In the genomic region with DNA sequence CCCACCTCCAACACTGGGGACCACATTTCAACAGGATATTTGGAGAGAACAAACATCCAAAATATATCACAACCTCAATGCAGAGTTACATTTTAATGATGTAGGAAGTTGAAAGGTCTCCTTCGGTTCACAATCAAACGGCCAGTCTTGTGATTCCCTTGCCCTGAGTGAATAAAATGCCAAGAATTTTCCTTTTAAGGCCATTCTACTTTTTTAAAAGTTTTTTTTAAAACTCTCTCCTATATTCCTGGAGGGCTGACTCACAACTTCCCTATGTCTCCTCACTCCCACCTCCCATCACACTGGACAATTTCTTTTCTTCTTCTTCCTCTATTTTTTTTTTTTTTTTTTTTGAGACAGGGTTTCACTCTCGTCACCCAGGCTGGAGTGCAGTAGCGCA, we compare ENCODE assay signal across 18 cellular contexts.
"Had no signal": no experiment of that assay in that cellular context is flagged by ENCODE, and none has a peak within 500 bp of the region (broad histone marks: within the 10 kb centered on the region; RNA-seq: fewer than 3 reads in every experiment).

No MANE protein-coding gene starts in this region.

- H3K27ac Mint-ChIP-seq: natural killer cell treated with Interleukin-12 subunit alpha and Interleukin-12 subunit beta and Interleukin-15 and Interleukin-18, amount 100 ng/mL, for 72 hours; stimulated activated naive B cell treated with anti-CD40 and anti-IgM and Interleukin-4, amounts not matched to agents 10 μg/mL and 1 μg/mL and 100 μg/mL, for 72 hours; stimulated activated naive CD8-positive, alpha-beta T cell treated with anti-CD3 and anti-CD28 coated beads, Interleukin-15, amount 100 ng/mL, for 72 hours had no signal

- H3K36me3 Mint-ChIP-seq: natural killer cell treated with Interleukin-12 subunit alpha and Interleukin-12 subunit beta and Interleukin-15 and Interleukin-18, amount 100 ng/mL, for 72 hours; stimulated activated naive B cell treated with anti-CD40 and anti-IgM and Interleukin-4, amounts not matched to agents 10 μg/mL and 1 μg/mL and 100 μg/mL, for 72 hours had no signal

- DNase-seq: colonic mucosa; dermis blood vessel endothelial cell; esophagus squamous epithelium; foreskin keratinocyte; kidney; left cardiac atrium; left ventricle myocardium inferior; mesenchymal stem cell; midbrain; posterior cingulate gyrus; sigmoid colon; stimulated activated CD4-positive, alpha-beta T cell treated with anti-CD3 and anti-CD28 coated beads, Interleukin-2, amount 100 ng/mL, for 24 hours; stimulated activated CD4-positive, alpha-beta T cell treated with anti-CD3 and anti-CD28 coated beads, Interleukin-4, amount 100 ng/mL, for 4 hours; stimulated activated naive B cell treated with anti-CD40 and anti-IgM and Interleukin-4, amounts not matched to agents 10 μg/mL and 1 μg/mL and 100 μg/mL, for 72 hours; stimulated activated naive CD8-positive, alpha-beta T cell treated with anti-CD3 and anti-CD28 coated beads, Interleukin-15, amount 100 ng/mL, for 72 hours; substantia nigra; transverse colon had no signal

- H3K4me1 Mint-ChIP-seq: stimulated activated naive B cell treated with anti-CD40 and anti-IgM and Interleukin-4, amounts not matched to agents 10 μg/mL and 1 μg/mL and 100 μg/mL, for 72 hours; stimulated activated naive CD8-positive, alpha-beta T cell treated with anti-CD3 and anti-CD28 coated beads, Interleukin-15, amount 100 ng/mL, for 72 hours had no signal

- H3K27me3 Mint-ChIP-seq: natural killer cell treated with Interleukin-12 subunit alpha and Interleukin-12 subunit beta and Interleukin-15 and Interleukin-18, amount 100 ng/mL, for 72 hours; stimulated activated naive B cell treated with anti-CD40 and anti-IgM and Interleukin-4, amounts not matched to agents 10 μg/mL and 1 μg/mL and 100 μg/mL, for 72 hours; stimulated activated naive CD8-positive, alpha-beta T cell treated with anti-CD3 and anti-CD28 coated beads, Interleukin-15, amount 100 ng/mL, for 72 hours had no signal

- ATAC-seq: foreskin keratinocyte; left cardiac atrium; natural killer cell treated with Interleukin-12 subunit alpha and Interleukin-12 subunit beta and Interleukin-15 and Interleukin-18, amount 100 ng/mL, for 72 hours; stimulated activated naive B cell treated with anti-CD40 and anti-IgM and Interleukin-4, amounts not matched to agents 10 μg/mL and 1 μg/mL and 100 μg/mL, for 72 hours; stimulated activated naive CD8-positive, alpha-beta T cell treated with anti-CD3 and anti-CD28 coated beads, Interleukin-15, amount 100 ng/mL, for 72 hours had no signal

- H3K4me3 Mint-ChIP-seq: natural killer cell treated with Interleukin-12 subunit alpha and Interleukin-12 subunit beta and Interleukin-15 and Interleukin-18, amount 100 ng/mL, for 72 hours; stimulated activated naive B cell treated with anti-CD40 and anti-IgM and Interleukin-4, amounts not matched to agents 10 μg/mL and 1 μg/mL and 100 μg/mL, for 72 hours; stimulated activated naive CD8-positive, alpha-beta T cell treated with anti-CD3 and anti-CD28 coated beads, Interleukin-15, amount 100 ng/mL, for 72 hours had no signal
